In genomic region chr17:16511515-16511914, GRCh38 we compare ENCODE assay signal across 25 cellular contexts. TPM values are rescaled to one million over a fixed set of nuclear protein-coding genes. Genes with fewer than 3 reads are reported as not detected.
DNase-seq lines count a peak whose midpoint lies in the region; ATAC-seq, FAIRE-seq and TF ChIP-seq lines count a peak whose summit lies in the region.
"Had no signal": no experiment of that assay in that cellular context is flagged by ENCODE, and none has a peak within 500 bp of the region (broad histone marks: within the 10 kb centered on the region; RNA-seq: fewer than 3 reads in every experiment).

No MANE protein-coding gene starts in this region.

- no TSS peak for BruUV-seq in endothelial cell of umbilical vein (replicated peaks; lab: Mats Ljungman, UMichigan)

- H3K9me3 Mint-ChIP-seq in GM23338: no peaks in the 10 kb centered on the region
- H3K9me3 Mint-ChIP-seq: CD4-positive, CD25-positive, alpha-beta regulatory T cell; HFFc6 had no signal

- H3K4me3 ChIP-seq in GM23338: no peak overlapping the region
- H3K4me3 ChIP-seq in endothelial cell of umbilical vein (replicated peaks in 1 of 3; ENCODE audit: insufficient read depth in 1 of 3, low read depth in 1 of 3, low read length in 3 of 3): no peak overlapping the region
- H3K4me3 ChIP-seq in neuronal stem cell (ENCODE audit: low read length in 2 of 2): no peak overlapping the region
- no peak overlapping the region for H3K4me3 ChIP-seq in prostate gland
- H3K4me3 ChIP-seq: MG63 had no signal

- H2AFZ ChIP-seq in GM23338: peak overlapping the region; percentile 17
- H2AFZ ChIP-seq in endothelial cell of umbilical vein (ENCODE audit: low read depth, low read length): no peak overlapping the region
- peak overlapping the region; percentile 86 for H2AFZ ChIP-seq in neuronal stem cell (ENCODE audit: low read length)

- TF ChIP-seq CTCF in GM23338 (conservative IDR thresholded peaks at IDR 0.05; ENCODE audit: low read depth in 2 of 2) (no peak), endothelial cell of umbilical vein (IDR thresholded peaks at IDR 0.05; ENCODE audit: extremely low read depth in 1 of 2, insufficient read depth in 1 of 2, low read depth in 1 of 2, low read length in 2 of 2) (no peak), prostate gland (IDR thresholded peaks at IDR 0.05) (no peak)

- H3K79me2 ChIP-seq in GM23338 (replicated peaks; ENCODE audit: insufficient read depth) (no peaks in the 10 kb centered on the region), endothelial cell of umbilical vein (ENCODE audit: control insufficient read depth, insufficient read depth, low read length) (no peaks in the 10 kb centered on the region)

- H3K27me3 ChIP-seq in GM23338 (ENCODE audit: insufficient read depth) (no peaks in the 10 kb centered on the region), endothelial cell of umbilical vein (ENCODE audit: control insufficient read depth in 2 of 2, insufficient read depth in 2 of 2, low read length in 2 of 2) (peaks cover 0 to 12% of the 10 kb centered on the region in 2 experiments), neuronal stem cell (ENCODE audit: control insufficient read depth in 3 of 3, insufficient read depth in 3 of 3, low read depth in 1 of 3, low read length in 3 of 3) (no peaks in the 10 kb centered on the region), prostate gland (replicated peaks; ENCODE audit: insufficient read depth) (no peaks in the 10 kb centered on the region)
- H3K27me3 ChIP-seq: MG63 had no signal

- no peak overlapping the region for H3K4ac ChIP-seq in neuronal stem cell (ENCODE audit: low read length)

- no peaks in the 10 kb centered on the region for H3K9me1 ChIP-seq in endothelial cell of umbilical vein (replicated peaks; ENCODE audit: control insufficient read depth, extremely low read depth, insufficient read depth, low read length)

- H2BK5ac ChIP-seq in neuronal stem cell (ENCODE audit: low read length): no peak overlapping the region

- H4K91ac ChIP-seq in neuronal stem cell (ENCODE audit: low read depth, low read length, poor library complexity): no peak overlapping the region

- peaks cover 3% of the 10 kb centered on the region for H3K9me2 ChIP-seq in GM23338 (ENCODE audit: insufficient read depth)

- no peak for ATAC-seq in GM23338
- ATAC-seq in HG03378 (IDR thresholded peaks at IDR 0.05; ENCODE audit: unreplicated experiment): no peak
- ATAC-seq: Right ventricle myocardium inferior had no signal

- CTCF ChIA-PET in endothelial cell of umbilical vein (lab: Charles Lee): interaction anchor here (0.9 to 3.4 kb wide), 6 partner anchors 10 to 148 kb away, joined by 3 to 20 read pairs (median 6); no protein-coding TSS in a partner anchor

- H3K23ac ChIP-seq in neuronal stem cell (ENCODE audit: low read depth, low read length, poor library complexity): no peak overlapping the region

- no peak for TF ChIP-seq POLR2A in endothelial cell of umbilical vein (IDR thresholded peaks at IDR 0.05; ENCODE audit: low read depth, low read length)
- no peak for TF ChIP-seq POLR2A in prostate gland (IDR thresholded peaks at IDR 0.05)

- H3K4me3 Mint-ChIP-seq in GM23338: no peak overlapping the region
- H3K4me3 Mint-ChIP-seq: HFFc6 had no signal

- no peak overlapping the region for H3K18ac ChIP-seq in neuronal stem cell (ENCODE audit: low read length)

- H2AK5ac ChIP-seq in neuronal stem cell (ENCODE audit: low read depth, low read length): no peak overlapping the region

- intact Hi-C loops in endothelial cell of umbilical vein (cut with micrococcal nuclease) (no loop called here), prostate gland (cut with DNase I) (no loop called here)

- H2BK12ac ChIP-seq in neuronal stem cell (ENCODE audit: low read length): no peak overlapping the region

- H3K36me3 ChIP-seq in GM23338 (ENCODE audit: insufficient read depth) (no peaks in the 10 kb centered on the region), endothelial cell of umbilical vein (ENCODE audit: control insufficient read depth in 2 of 2, extremely low read depth in 1 of 2, insufficient read depth in 2 of 2, low read length in 2 of 2) (no peaks in the 10 kb centered on the region), neuronal stem cell (replicated peaks in 1 of 2; ENCODE audit: control insufficient read depth in 2 of 2, insufficient read depth in 2 of 2, low read length in 2 of 2) (no peaks in the 10 kb centered on the region), prostate gland (no peaks in the 10 kb centered on the region)
- H3K36me3 ChIP-seq: MG63 had no signal

- dilution Hi-C loops in endothelial cell of umbilical vein (cut with MboI; ENCODE audit: extremely low pct_ligation_motif_present, low sequenced_read_pairs): no loop called here

- peaks cover 13% of the 10 kb centered on the region for H3K27me3 Mint-ChIP-seq in GM23338 (ENCODE audit: insufficient read depth, low read depth, poor library complexity)

- peaks cover 5% of the 10 kb centered on the region; the same call in 1 of the 2 replicates for H3F3A ChIP-seq in GM23338 (replicated peaks; ENCODE audit: low read depth)

- peaks cover 22% of the 10 kb centered on the region for H3K4me1 Mint-ChIP-seq in GM23338

- H3K79me1 ChIP-seq in neuronal stem cell (ENCODE audit: low read depth, low read length): no peaks in the 10 kb centered on the region

- no peak overlapping the region for H3K9ac ChIP-seq in endothelial cell of umbilical vein (replicated peaks; ENCODE audit: extremely low read depth, insufficient read depth, low read length)
- no peak overlapping the region for H3K9ac ChIP-seq in neuronal stem cell (ENCODE audit: low read depth, low read length, poor library complexity)

- no CpG with 5 or more reads among the region's 2 CpGs for WGBS in neuronal stem cell (ENCODE audit: extremely low coverage in 2 of 2, insufficient read length in 2 of 2, insufficient replicate concordance in 1 of 2), 2 donors
- WGBS in prostate gland: 89% methylated on average over 2 of the region's 2 CpGs

- DNase-seq in GM23338 (ENCODE audit: low spot score) (no peak), NCI-H146 treated with DMSO at 0.1 percent for 48 hours (lab: John Stamatoyannopoulos, UW; ENCODE audit: unreplicated experiment) (peak; percentile 17), endothelial cell of umbilical vein (ENCODE audit: low read depth, low spot score) (no peak), neuronal stem cell (ENCODE audit: low spot score) (no peak), prostate gland (ENCODE audit: low spot score) (no peak), urothelium cell line (ENCODE audit: low spot score) (no peak)
- DNase-seq: ACHN; Caco-2; CD4-positive, CD25-positive, alpha-beta regulatory T cell; GOT3; HFFc6; MG63; NCI-H1048; NCI-H1436; NCI-H2029 treated with DMSO at 0.1 percent for 48 hours; NCI-H2171; NCI-H446; NCI-H526 treated with DMSO at 0.1 percent for 48 hours; NK-92 treated with Interleukin-12 subunit alpha and Interleukin-12 subunit beta, amount 100 ng/mL, for 24 hours had no signal

- H3K14ac ChIP-seq in neuronal stem cell (ENCODE audit: low read length): no peak overlapping the region

- no peaks in the 10 kb centered on the region for H3K9me3 ChIP-seq in endothelial cell of umbilical vein (replicated peaks; ENCODE audit: control insufficient read depth, insufficient read depth, low read length)
- H3K9me3 ChIP-seq in neuronal stem cell (replicated peaks in 1 of 2; ENCODE audit: control insufficient read depth in 2 of 2, insufficient read depth in 1 of 2, low read depth in 1 of 2, low read length in 2 of 2): no peaks in the 10 kb centered on the region
- H3K9me3 ChIP-seq in prostate gland: no peaks in the 10 kb centered on the region
- H3K9me3 ChIP-seq: Caco-2, MG63 had no signal

- no peak overlapping the region for H2BK15ac ChIP-seq in neuronal stem cell (ENCODE audit: low read length)

- POLR2A ChIA-PET in endothelial cell of umbilical vein (lab: Charles Lee): no interaction called here

- no peak overlapping the region for H2BK120ac ChIP-seq in neuronal stem cell (ENCODE audit: low read depth, low read length)

- no peaks in the 10 kb centered on the region for H3K36me3 Mint-ChIP-seq in GM23338 (ENCODE audit: low read depth)
- H3K36me3 Mint-ChIP-seq: CD4-positive, CD25-positive, alpha-beta regulatory T cell had no signal

- H4K20me1 ChIP-seq in GM23338 (replicated peaks; ENCODE audit: insufficient read depth) (no peaks in the 10 kb centered on the region), endothelial cell of umbilical vein (replicated peaks; ENCODE audit: control insufficient read depth, extremely low read depth, insufficient read depth, low read length) (no peaks in the 10 kb centered on the region)

- H3K4me2 ChIP-seq in GM23338 (peak overlapping the region; percentile 27; the same call in 1 of the 2 replicates), endothelial cell of umbilical vein (ENCODE audit: insufficient read depth, low read length) (no peak overlapping the region), neuronal stem cell (ENCODE audit: insufficient read depth, low read length, poor library complexity, severe bottlenecking) (no peak overlapping the region)

- peaks cover 16% of the 10 kb centered on the region for H3K4me1 ChIP-seq in GM23338 (ENCODE audit: insufficient read depth)
- peaks cover 5% of the 10 kb centered on the region for H3K4me1 ChIP-seq in endothelial cell of umbilical vein (ENCODE audit: control insufficient read depth, extremely low read depth, insufficient read depth, low read length)
- peaks cover 8 to 16% of the 10 kb centered on the region in 2 donors for H3K4me1 ChIP-seq in neuronal stem cell (ENCODE audit: control insufficient read depth in 2 of 2, insufficient read depth in 1 of 2, low read depth in 1 of 2, low read length in 2 of 2)
- H3K4me1 ChIP-seq in prostate gland (replicated peaks): no peaks in the 10 kb centered on the region

- H4K8ac ChIP-seq in neuronal stem cell (ENCODE audit: low read depth, low read length): no peak overlapping the region

- no peak overlapping the region for H3K27ac Mint-ChIP-seq in GM23338
- H3K27ac Mint-ChIP-seq: HFFc6 had no signal

- no peak for FAIRE-seq in endothelial cell of umbilical vein (lab: Jason Lieb, UNC)
- FAIRE-seq in urothelium cell line (lab: Jason Lieb, UNC): no peak
- FAIRE-seq: GM12892, GM18507, RCC 7860 had no signal

- peak overlapping the region; percentile 42; the same call in 1 of the 2 replicates for H3K27ac ChIP-seq in GM23338 (ENCODE audit: low read depth)
- no peak overlapping the region for H3K27ac ChIP-seq in endothelial cell of umbilical vein (ENCODE audit: insufficient read depth, low read depth, low read length)
- no peak overlapping the region for H3K27ac ChIP-seq in neuronal stem cell (replicated peaks; ENCODE audit: low read length)
- no peak overlapping the region for H3K27ac ChIP-seq in prostate gland

RNA-seq across cellular contexts. Expression of gene LRRC75A, which starts 19.5 kb away (rescaled TPM):
- total RNA-seq in GM23338 (2014; rRNA removed; shearing (Covaris generic)): 22.3 and 26.2 TPM in 2 replicates
- polyA plus RNA-seq in GM23338 (2016; fragmentation: Nextera tagmentation; extraction: Ambion mirVana): 5.2 and 5.3 TPM in 2 replicates
- total RNA-seq in endothelial cell of umbilical vein: 2.9 and 3.7 TPM in 2 replicates
- polyA plus RNA-seq in endothelial cell of umbilical vein: 6.1 and 8.1 TPM in 2 replicates
- polyA plus RNA-seq in endothelial cell of umbilical vein (2011; cell fraction: cytosol; rRNA removed): 4.3 and 5.4 TPM in 2 replicates
- 5.9 and 6.9 TPM in 2 replicates for polyA plus RNA-seq in endothelial cell of umbilical vein (2011; cell fraction: nucleus; rRNA removed)
- polyA plus RNA-seq in endothelial cell of umbilical vein (2012): 1.5 and 3.1 TPM in 2 replicates
- 4.6 and 5.7 TPM in 2 replicates for polyA minus RNA-seq in endothelial cell of umbilical vein
- 0.92 TPM for polyA minus RNA-seq in endothelial cell of umbilical vein (2011; cell fraction: cytosol; rRNA and poly(A)+ RNA removed)
- polyA minus RNA-seq in endothelial cell of umbilical vein (2011; cell fraction: nucleus; rRNA and poly(A)+ RNA removed): 3.8 and 7.3 TPM in 2 replicates
- 2.7 TPM for polyA plus RNA-seq in neuronal stem cell (2013, experiment 1 of 2)
- polyA plus RNA-seq in neuronal stem cell (2013, experiment 2 of 2): 2.6 TPM
- 10 to 100 TPM in 1 of 2 donors, 1 to 10 TPM in 1; 5.2 to 25.8 TPM for total RNA-seq in prostate gland

RNA-seq across cellular contexts. Expression of gene ZNF287, which starts 57.5 kb away (rescaled TPM):
- total RNA-seq in GM23338 (2014; rRNA removed; shearing (Covaris generic)): 2.1 and 5.1 TPM in 2 replicates
- polyA plus RNA-seq in GM23338 (2016; fragmentation: Nextera tagmentation; extraction: Ambion mirVana): 8.0 and 10.1 TPM in 2 replicates
- total RNA-seq in endothelial cell of umbilical vein: 5.5 and 6.9 TPM in 2 replicates
- polyA plus RNA-seq in endothelial cell of umbilical vein: 2.5 and 3.6 TPM in 2 replicates
- 3.5 and 4.2 TPM in 2 replicates for polyA plus RNA-seq in endothelial cell of umbilical vein (2011; cell fraction: cytosol; rRNA removed)
- polyA plus RNA-seq in endothelial cell of umbilical vein (2011; cell fraction: nucleus; rRNA removed): 4.8 and 6.5 TPM in 2 replicates
- polyA plus RNA-seq in endothelial cell of umbilical vein (2012): 8.9 and 9.5 TPM in 2 replicates
- 3.4 and 4.2 TPM in 2 replicates for polyA minus RNA-seq in endothelial cell of umbilical vein
- not detected for polyA minus RNA-seq in endothelial cell of umbilical vein (2011; cell fraction: cytosol; rRNA and poly(A)+ RNA removed)
- polyA minus RNA-seq in endothelial cell of umbilical vein (2011; cell fraction: nucleus; rRNA and poly(A)+ RNA removed): 2.6 TPM in 2 replicates
- polyA plus RNA-seq in neuronal stem cell (2013, experiment 1 of 2): 7.4 TPM
- polyA plus RNA-seq in neuronal stem cell (2013, experiment 2 of 2): 10.7 TPM
- total RNA-seq in prostate gland: 10 to 100 TPM; 11.8 to 14.2 TPM
- total RNA-seq: HT-29 had no signal
